In the genomic region with DNA sequence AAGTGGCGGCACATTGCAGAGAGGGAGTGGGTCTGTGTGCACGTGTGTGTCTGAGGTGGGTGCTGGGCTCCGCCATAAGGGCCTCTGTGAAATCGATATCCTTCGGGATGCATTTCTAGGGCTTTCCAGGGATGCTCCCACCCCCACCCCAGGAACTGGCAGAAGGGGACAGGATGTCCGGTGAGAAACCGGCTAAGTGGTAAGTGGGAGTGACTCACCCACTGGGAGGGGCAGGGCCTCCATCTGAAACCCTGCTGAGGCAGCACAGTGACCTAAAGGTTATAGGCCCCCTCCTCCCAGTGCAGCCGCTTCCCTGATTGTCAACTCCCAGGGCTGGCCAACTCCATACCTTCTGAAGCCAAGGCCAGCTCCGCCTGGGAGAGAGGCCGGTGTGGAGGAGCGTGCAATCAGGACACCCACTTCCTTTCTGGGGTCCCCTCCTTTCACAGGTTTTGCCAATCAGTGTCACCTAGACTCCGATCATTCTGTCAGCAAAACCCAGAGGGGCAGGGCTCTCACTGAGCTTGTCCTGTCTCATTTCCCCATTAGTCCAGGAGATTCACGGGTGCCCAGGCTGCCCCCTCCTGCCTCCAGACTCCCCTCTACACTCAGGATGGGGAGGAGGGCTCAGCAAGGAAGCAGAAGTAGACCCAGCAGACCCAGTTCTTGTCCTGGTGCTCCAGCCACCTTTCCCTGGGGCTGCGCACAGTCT, we compare ENCODE assay signal across 10 cellular contexts. TPM values are rescaled to one million over a fixed set of nuclear protein-coding genes. Genes with fewer than 3 reads are reported as not detected.
A peak's percentile ranks its signal among the peaks of the same experiment; 100 is the strongest.
DNase-seq lines count a peak whose midpoint lies in the region; ATAC-seq, FAIRE-seq and TF ChIP-seq lines count a peak whose summit lies in the region.
"Had no signal": no experiment of that assay in that cellular context is flagged by ENCODE, and none has a peak within 500 bp of the region (broad histone marks: within the 10 kb centered on the region; RNA-seq: fewer than 3 reads in every experiment).

No MANE protein-coding gene starts in this region.

- intact Hi-C loops in activated CD4-positive, alpha-beta memory T cell treated with anti-CD3 and anti-CD28 coated beads for 36 hours (cut with micrococcal nuclease) = no loop called here

- H3K4me3 ChIP-seq in gastroesophageal sphincter = no peak overlapping the region

- 91% methylated on average over 4 of the region's 14 CpGs; no CpG with 5 or more reads in 1 of the 2 donors for WGBS in gastroesophageal sphincter (ENCODE audit: low coverage in 1 of 2), 2 donors

- FAIRE-seq in GM12891 (lab: Jason Lieb, UNC) = no peak
- FAIRE-seq: colon had no signal

- CTCF ChIA-PET in activated CD4-positive, alpha-beta memory T cell treated with anti-CD3 and anti-CD28 coated beads for 36 hours (lab: Charles Lee) = no interaction called here

- no peak for TF ChIP-seq EP300 in gastroesophageal sphincter (IDR thresholded peaks at IDR 0.05)

- H3K4me1 Mint-ChIP-seq in stimulated activated naive CD8-positive, alpha-beta T cell treated with anti-CD3 and anti-CD28 coated beads, Interleukin-15, amount 100 ng/mL, for 72 hours = peaks cover 21% of the 10 kb centered on the region
- peaks cover 2% of the 10 kb centered on the region for H3K4me1 Mint-ChIP-seq in activated CD4-positive, alpha-beta memory T cell treated with anti-CD3 and anti-CD28 coated beads for 36 hours (ENCODE audit: low read depth)

- no peaks in the 10 kb centered on the region for H3K36me3 Mint-ChIP-seq in activated CD4-positive, alpha-beta memory T cell treated with anti-CD3 and anti-CD28 coated beads for 36 hours

- no peaks in the 10 kb centered on the region for H3K27me3 ChIP-seq in gastroesophageal sphincter

- H3K4me1 ChIP-seq in gastroesophageal sphincter = peaks cover 0 to 24% (median 0%) of the 10 kb centered on the region in 3 donors

- H3K27ac Mint-ChIP-seq in stimulated activated naive CD8-positive, alpha-beta T cell treated with anti-CD3 and anti-CD28 coated beads, Interleukin-15, amount 100 ng/mL, for 72 hours = no peak overlapping the region
- no peak overlapping the region for H3K27ac Mint-ChIP-seq in activated CD4-positive, alpha-beta memory T cell treated with anti-CD3 and anti-CD28 coated beads for 36 hours
- H3K27ac Mint-ChIP-seq: T-helper 1 cell treated with Interleukin-12 subunit alpha and Interleukin-12 subunit beta and Interleukin-4 antibody, amounts not matched to agents 30 μg/mL and 1 μg/mL, for 36 hours had no signal

- H3K27me3 Mint-ChIP-seq in stimulated activated naive CD8-positive, alpha-beta T cell treated with anti-CD3 and anti-CD28 coated beads, Interleukin-15, amount 100 ng/mL, for 72 hours = peaks cover 19% of the 10 kb centered on the region
- no peaks in the 10 kb centered on the region for H3K27me3 Mint-ChIP-seq in activated CD4-positive, alpha-beta memory T cell treated with anti-CD3 and anti-CD28 coated beads for 36 hours

- no peak overlapping the region for H3K27ac ChIP-seq in gastroesophageal sphincter

- H3K36me3 ChIP-seq in gastroesophageal sphincter = no peaks in the 10 kb centered on the region

- no peak for TF ChIP-seq CTCF in gastroesophageal sphincter (IDR thresholded peaks at IDR 0.05)

- ATAC-seq in stimulated activated naive CD8-positive, alpha-beta T cell treated with anti-CD3 and anti-CD28 coated beads, Interleukin-15, amount 100 ng/mL, for 72 hours = peak; percentile 56
- ATAC-seq in stimulated activated naive CD8-positive, alpha-beta T cell treated with anti-CD3 and anti-CD28 coated beads, Interleukin-15, Interleukin-2, amounts not matched to agents 100 U/mL and 50 U/mL, for 24 hours = no peak
- ATAC-seq in GM19351 (IDR thresholded peaks at IDR 0.05; ENCODE audit: unreplicated experiment) (no peak), HG03280 (IDR thresholded peaks at IDR 0.05; ENCODE audit: unreplicated experiment) (no peak), gastroesophageal sphincter (no peak)

- DNase-seq in stimulated activated naive CD8-positive, alpha-beta T cell treated with anti-CD3 and anti-CD28 coated beads, Interleukin-15, amount 100 ng/mL, for 72 hours = no peak
- no peak for DNase-seq in stimulated activated naive CD8-positive, alpha-beta T cell treated with anti-CD3 and anti-CD28 coated beads, Interleukin-15, Interleukin-2, amounts not matched to agents 100 U/mL and 50 U/mL, for 24 hours
- peak; percentile 22 for DNase-seq in activated CD4-positive, alpha-beta memory T cell treated with anti-CD3 and anti-CD28 coated beads for 36 hours
- DNase-seq in iris pigment epithelial cell (ENCODE audit: low read depth) = peak; percentile 75
- no peak for DNase-seq in GM12891 (ENCODE audit: insufficient read length, low spot score)

- H3K9me3 ChIP-seq in gastroesophageal sphincter = no peaks in the 10 kb centered on the region

- TF ChIP-seq POLR2A in GM12891 (IDR thresholded peaks at IDR 0.05; ENCODE audit: low read depth, low read length) (no peak), gastroesophageal sphincter (IDR thresholded peaks at IDR 0.05) (no peak)

- H3K4me3 Mint-ChIP-seq in stimulated activated naive CD8-positive, alpha-beta T cell treated with anti-CD3 and anti-CD28 coated beads, Interleukin-15, amount 100 ng/mL, for 72 hours = no peak overlapping the region
- H3K4me3 Mint-ChIP-seq in activated CD4-positive, alpha-beta memory T cell treated with anti-CD3 and anti-CD28 coated beads for 36 hours = no peak overlapping the region
- H3K4me3 Mint-ChIP-seq: T-helper 1 cell treated with Interleukin-12 subunit alpha and Interleukin-12 subunit beta and Interleukin-4 antibody, amounts not matched to agents 30 μg/mL and 1 μg/mL, for 36 hours had no signal

- H3K9me3 Mint-ChIP-seq in stimulated activated naive CD8-positive, alpha-beta T cell treated with anti-CD3 and anti-CD28 coated beads, Interleukin-15, amount 100 ng/mL, for 72 hours = no peaks in the 10 kb centered on the region
- H3K9me3 Mint-ChIP-seq in activated CD4-positive, alpha-beta memory T cell treated with anti-CD3 and anti-CD28 coated beads for 36 hours = no peaks in the 10 kb centered on the region
- H3K9me3 Mint-ChIP-seq: T-helper 1 cell treated with Interleukin-12 subunit alpha and Interleukin-12 subunit beta and Interleukin-4 antibody, amounts not matched to agents 30 μg/mL and 1 μg/mL, for 36 hours had no signal

- POLR2A ChIA-PET in activated CD4-positive, alpha-beta memory T cell treated with anti-CD3 and anti-CD28 coated beads for 36 hours (lab: Charles Lee) = no interaction called here

TF ChIP-seq in GM12891, 5 proteins besides CTCF, POLR2A, EP300 and RAD21:
- TF ChIP-seq PAX5 (IDR thresholded peaks at IDR 0.05; ENCODE audit: insufficient read depth, low read length, severe bottlenecking) (no peak), POU2F2 (IDR thresholded peaks at IDR 0.05; ENCODE audit: low read depth, low read length) (no peak), SPI1 (IDR thresholded peaks at IDR 0.05; ENCODE audit: low read depth, low read length) (no peak), TAF1 (IDR thresholded peaks at IDR 0.05; ENCODE audit: low read depth, low read length) (no peak), POLR2AphosphoS5 (IDR thresholded peaks at IDR 0.05; ENCODE audit: low read depth, low read length) (no peak)

RNA-seq across cellular contexts. Expression of a gene that starts 44.5 kb away (rescaled TPM):
- total RNA-seq in activated CD4-positive, alpha-beta memory T cell treated with anti-CD3 and anti-CD28 coated beads for 36 hours = 1 to 10 TPM; 2.0 to 2.4 TPM
- 5.6 TPM for polyA plus RNA-seq in GM12891 (2012; ENCODE audit: low read depth, missing spikeins)
- 1 to 10 TPM; 2.6 to 7.1 (median 4.3) TPM for total RNA-seq in gastroesophageal sphincter

Comparison
In these comparisons a context has a peak if more than half of its experiments do, and no peak if none do; other contexts are left out.
1. DNase-seq: peak in activated CD4-positive, alpha-beta memory T cell treated with anti-CD3 and anti-CD28 coated beads for 36 hours (single experiment) and iris pigment epithelial cell (single experiment); none in stimulated activated naive CD8-positive, alpha-beta T cell treated with anti-CD3 and anti-CD28 coated beads, Interleukin-15, amount 100 ng/mL, for 72 hours (0 of 2), stimulated activated naive CD8-positive, alpha-beta T cell treated with anti-CD3 and anti-CD28 coated beads, Interleukin-15, Interleukin-2, amounts not matched to agents 100 U/mL and 50 U/mL, for 24 hours (single experiment) and GM12891 (single experiment).